In the genomic region with DNA sequence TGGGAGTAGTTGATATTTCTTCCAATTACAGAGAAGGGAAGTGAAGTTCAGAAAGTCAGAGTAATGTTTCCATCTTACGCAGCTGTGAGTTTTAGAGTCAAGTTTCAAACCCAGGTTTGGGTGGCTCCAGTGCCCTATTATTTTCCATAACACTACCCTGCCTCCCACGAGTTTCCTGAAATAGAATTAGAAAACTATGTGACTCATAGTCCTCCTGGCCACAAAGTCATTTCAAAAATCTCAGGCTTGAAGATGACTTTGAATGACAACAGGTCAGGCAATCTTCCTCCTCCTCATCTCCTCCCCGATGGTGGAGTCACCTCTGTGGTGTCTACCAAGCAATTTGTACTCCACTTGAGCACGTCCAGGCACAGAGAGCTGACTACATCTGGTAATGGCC, we compare ENCODE assay signal across 8 cellular contexts.
DNase-seq lines count a peak whose midpoint lies in the region; ATAC-seq and TF ChIP-seq lines count a peak whose summit lies in the region.

No MANE protein-coding gene starts in this region.

- peaks cover 0 to 32% (median 6%) of the 10 kb centered on the region in 3 donors for H3K4me1 ChIP-seq in esophagus squamous epithelium

- DNase-seq in AG09309 (ENCODE audit: low read depth) (peak; percentile 32), astrocyte of the spinal cord (ENCODE audit: low read depth, low spot score) (peak; percentile 54), AG20443 (ENCODE audit: low spot score) (no peak), NCI-H1417 treated with DMSO at 0.1 percent for 48 hours (lab: John Stamatoyannopoulos, UW) (no peak), esophagus squamous epithelium (lab: John Stamatoyannopoulos, UW) (no peak), nucleus accumbens (lab: John Stamatoyannopoulos, UW) (no peak)

- ATAC-seq in GM19328 (IDR thresholded peaks at IDR 0.05; ENCODE audit: unreplicated experiment) (peak; percentile 34), HG03342 (IDR thresholded peaks at IDR 0.05; ENCODE audit: unreplicated experiment) (peak; percentile 38)

- no peaks in the 10 kb centered on the region for H3K9me3 ChIP-seq in esophagus squamous epithelium

- H3K36me3 ChIP-seq in esophagus squamous epithelium = no peaks in the 10 kb centered on the region

- in situ Hi-C loops in astrocyte of the spinal cord (cut with HindIII; ENCODE audit: low sequenced_read_pairs) = no loop called here

- intact Hi-C loops in esophagus squamous epithelium (cut with DNase I) = no loop called here

- 44 to 52% methylated on average over 2 to 4 of the region's 4 CpGs for WGBS in esophagus squamous epithelium, 2 donors

- H3K27ac ChIP-seq in esophagus squamous epithelium = no peak overlapping the region

- H3K4me3 ChIP-seq in AG09309 (ENCODE audit: control insufficient read depth, low read depth, low read length) = no peak overlapping the region
- H3K4me3 ChIP-seq in astrocyte of the spinal cord (ENCODE audit: low read depth, low read length) = no peak overlapping the region
- H3K4me3 ChIP-seq in esophagus squamous epithelium = no peak overlapping the region

- TF ChIP-seq POLR2A in esophagus squamous epithelium (IDR thresholded peaks at IDR 0.05) = no peak

- H3K27me3 ChIP-seq in esophagus squamous epithelium = peaks cover 0 to 36% (median 0%) of the 10 kb centered on the region in 4 donors

- TF ChIP-seq CTCF in AG09309 (IDR thresholded peaks at IDR 0.05; ENCODE audit: control insufficient read depth, insufficient read depth, low read depth, low read length, missing control alignments) = no peak
- TF ChIP-seq CTCF in astrocyte of the spinal cord (IDR thresholded peaks at IDR 0.05; ENCODE audit: low read depth, low read length) = no peak
- no peak for TF ChIP-seq CTCF in esophagus squamous epithelium (IDR thresholded peaks at IDR 0.05)

Comparison
In these comparisons a context has a peak if more than half of its experiments do, and no peak if none do; other contexts are left out.
1. DNase-seq: peak in AG09309 (single experiment) and astrocyte of the spinal cord (single experiment); none in AG20443 (single experiment), NCI-H1417 treated with DMSO at 0.1 percent for 48 hours (single experiment), esophagus squamous epithelium (single experiment) and nucleus accumbens (0 of 56).